In the genomic region with DNA sequence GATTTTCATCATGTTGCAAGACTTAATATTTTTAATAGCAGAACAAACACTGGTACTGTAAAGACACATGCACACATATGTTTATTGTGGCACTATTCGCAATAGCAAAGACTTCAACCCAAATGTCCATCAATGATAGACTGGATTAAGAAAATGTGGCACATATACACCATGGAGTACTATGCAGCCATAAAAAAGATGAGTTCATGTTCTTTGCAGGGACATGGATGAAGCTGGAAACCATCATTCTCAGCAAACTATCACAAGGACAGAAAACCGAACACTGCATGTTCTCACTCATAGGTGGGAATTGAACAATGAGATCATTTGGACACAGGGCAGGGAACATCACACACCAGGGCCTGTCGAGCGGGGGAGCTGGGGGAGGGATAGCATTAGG, we compare ENCODE assay signal across 1 cellular context. TPM values are rescaled to one million over a fixed set of nuclear protein-coding genes. Genes with fewer than 3 reads are reported as not detected.
"Had no signal": no experiment of that assay in that cellular context is flagged by ENCODE, and none has a peak within 500 bp of the region (broad histone marks: within the 10 kb centered on the region; RNA-seq: fewer than 3 reads in every experiment).

No MANE protein-coding gene starts in this region.

RNA-seq across cellular contexts. Expression of a gene that starts 51.6 kb away (rescaled TPM):
- total RNA-seq: natural killer cell treated with Interleukin-12 subunit alpha and Interleukin-12 subunit beta and Interleukin-15 and Interleukin-18, amount 100 ng/mL, for 72 hours had no signal
